Comparison of ENCODE assay signal across 8 cellular contexts in genomic region chr10:5811387-5811821, GRCh38. TPM values are rescaled to one million over a fixed set of nuclear protein-coding genes. Genes with fewer than 3 reads are reported as not detected.
A peak's percentile ranks its signal among the peaks of the same experiment; 100 is the strongest.
DNase-seq lines count a peak whose midpoint lies in the region; ATAC-seq and TF ChIP-seq lines count a peak whose summit lies in the region.

No MANE protein-coding gene starts in this region.

- no peak overlapping the region for H4K8ac ChIP-seq in H9 (replicated peaks; ENCODE audit: insufficient read length, low read depth, low read length)

- H2AK5ac ChIP-seq in H9 (ENCODE audit: insufficient read length, low read length): no peak overlapping the region

- no peaks in the 10 kb centered on the region for H3K27me3 Mint-ChIP-seq in H9 (ENCODE audit: low read depth)
- H3K27me3 Mint-ChIP-seq in activated B cell treated with CpG ODN at 0.5 μM for 24 hours: no peaks in the 10 kb centered on the region

- H3T11ph ChIP-seq in H9 (ENCODE audit: low read length): no peak overlapping the region

- H4K91ac ChIP-seq in H9 (ENCODE audit: insufficient read length, low read depth, low read length): no peak overlapping the region

- peaks cover 4% of the 10 kb centered on the region for H3K23me2 ChIP-seq in H9 (ENCODE audit: insufficient read length, low read depth, low read length, poor library complexity, severe bottlenecking)

- intact Hi-C loops in activated B cell treated with CpG ODN at 0.5 μM for 24 hours (cut with micrococcal nuclease): loop anchor here (5.0 kb wide), 1 partner anchor 364 kb away; no protein-coding TSS in a partner anchor

- H3K4me3 ChIP-seq in hepatocyte (peak overlapping the region; percentile 99), skeletal muscle tissue (ENCODE audit: low read length in 3 of 3) (peak overlapping the region in 2 of 3 donors; percentile 6 to 50)

- ATAC-seq in activated B cell treated with CpG ODN at 0.5 μM for 24 hours (ENCODE audit: low read depth): no peak
- no peak for ATAC-seq in HG03354 (IDR thresholded peaks at IDR 0.05; ENCODE audit: poor library complexity, severe bottlenecking, unreplicated experiment)

- no peaks in the 10 kb centered on the region for H3K9me2 ChIP-seq in hepatocyte (replicated peaks; ENCODE audit: insufficient read depth)

- CTCF ChIA-PET in activated B cell treated with CpG ODN at 0.5 μM for 24 hours (lab: Charles Lee): interaction anchor here (2.5 kb wide), 1 partner anchor 63 kb away, joined by 7 read pairs; no protein-coding TSS in a partner anchor

- H3K14ac ChIP-seq in H9 (ENCODE audit: insufficient read depth, low read length): no peak overlapping the region

- H2BK120ac ChIP-seq in H9 (ENCODE audit: low read depth, low read length, poor library complexity, severe bottlenecking): no peak overlapping the region

- no peak overlapping the region for H3K23ac ChIP-seq in H9 (ENCODE audit: insufficient read length, low read depth, low read length)

- H2BK12ac ChIP-seq in H9 (ENCODE audit: insufficient read length, low read depth, low read length): no peak overlapping the region

- H4K20me1 ChIP-seq in H9 (ENCODE audit: control insufficient read depth, insufficient read depth, insufficient read length) (no peaks in the 10 kb centered on the region), hepatocyte (ENCODE audit: insufficient read depth, poor library complexity, severe bottlenecking) (peaks cover 61% of the 10 kb centered on the region)

- peak; percentile 38 for DNase-seq in AG20443 (ENCODE audit: low spot score)
- DNase-seq in H9: no peak
- DNase-seq in activated B cell treated with CpG ODN at 0.5 μM for 24 hours: no peak
- DNase-seq in hepatocyte (ENCODE audit: low spot score): no peak
- DNase-seq in NCI-H1930 (lab: John Stamatoyannopoulos, UW): no peak
- DNase-seq in NCI-H2081 treated with DMSO at 0.1 percent for 48 hours (lab: John Stamatoyannopoulos, UW): no peak

- H3K56ac ChIP-seq in H9 (ENCODE audit: insufficient read length, low read depth, low read length): no peak overlapping the region

- H3K36me3 Mint-ChIP-seq in H9 (ENCODE audit: insufficient read depth in 1 of 3, low read depth in 3 of 3) (peaks cover 15 to 24% (median 19%) of the 10 kb centered on the region in 3 experiments), activated B cell treated with CpG ODN at 0.5 μM for 24 hours (ENCODE audit: low read depth) (peaks cover 46% of the 10 kb centered on the region)

- POLR2A ChIA-PET in activated B cell treated with CpG ODN at 0.5 μM for 24 hours (lab: Charles Lee): interaction anchor here (0.6 to 12.7 kb wide), 10 partner anchors 11 to 240 kb away, joined by 3 to 173 read pairs (median 8); partner anchors contain the start of genes ANKRD16 and FBH1

- H3K27me3 ChIP-seq in H9 (ENCODE audit: insufficient read depth, low read length) (no peaks in the 10 kb centered on the region), hepatocyte (no peaks in the 10 kb centered on the region), skeletal muscle tissue (ENCODE audit: control insufficient read depth in 3 of 3, insufficient read depth in 3 of 3, low read length in 3 of 3) (no peaks in the 10 kb centered on the region)

- H3K9me3 ChIP-seq in H9 (ENCODE audit: control insufficient read depth, low read depth, low read length) (no peaks in the 10 kb centered on the region), hepatocyte (ENCODE audit: low read depth) (no peaks in the 10 kb centered on the region), skeletal muscle tissue (ENCODE audit: control insufficient read depth in 3 of 3, low read length in 3 of 3) (no peaks in the 10 kb centered on the region)

- H3K4me1 Mint-ChIP-seq in H9 (peaks cover 36 to 39% of the 10 kb centered on the region in 2 experiments), activated B cell treated with CpG ODN at 0.5 μM for 24 hours (peaks cover 83% of the 10 kb centered on the region)

- H3K9ac ChIP-seq in H9 (ENCODE audit: extremely low read depth, insufficient read length, low read length) (peak overlapping the region; percentile 57), skeletal muscle tissue (ENCODE audit: low read depth in 1 of 3, low read length in 3 of 3) (peak overlapping the region; percentile 17 to 98 (median 59))

- H3K4me3 Mint-ChIP-seq in H9 (peak overlapping the region; percentile 74 to 92), activated B cell treated with CpG ODN at 0.5 μM for 24 hours (peak overlapping the region; percentile 91)

- H3K27ac ChIP-seq in H9 (ENCODE audit: insufficient read length, low read depth, low read length) (no peak overlapping the region), hepatocyte (no peak overlapping the region), skeletal muscle tissue (ENCODE audit: low read depth, low read length) (no peak overlapping the region)

- no peak overlapping the region for H2BK20ac ChIP-seq in H9 (ENCODE audit: low read depth, low read length, poor library complexity, severe bottlenecking)

- no peak overlapping the region for H3K4ac ChIP-seq in H9 (ENCODE audit: low read depth, low read length)

- no peaks in the 10 kb centered on the region for H3K36me3 ChIP-seq in hepatocyte (replicated peaks; ENCODE audit: insufficient read depth, low read depth)
- H3K36me3 ChIP-seq in skeletal muscle tissue (ENCODE audit: control insufficient read depth in 3 of 3, insufficient read depth in 3 of 3, low read length in 3 of 3): peaks cover 0 to 2% (median 0%) of the 10 kb centered on the region in 3 donors

- no peak overlapping the region for H2BK15ac ChIP-seq in H9 (ENCODE audit: low read depth, low read length)

- no peak overlapping the region for H2BK5ac ChIP-seq in H9 (ENCODE audit: insufficient read length, low read length)

- no peak overlapping the region for H4K5ac ChIP-seq in H9 (ENCODE audit: insufficient read length, low read depth, low read length)

- H2AFZ ChIP-seq in H9 (ENCODE audit: low read length) (no peak overlapping the region), hepatocyte (no peak overlapping the region)

- WGBS in H9 (ENCODE audit: extremely low coverage, insufficient read length, low lambda C conversion rate): no CpG with 5 or more reads among the region's 6 CpGs
- WGBS in hepatocyte (ENCODE audit: low lambda C conversion rate, missing lambda C conversion rate): under 1% methylated on average over 6 of the region's 6 CpGs

- peak overlapping the region in 1 of 3 experiments; percentile 40; a peak in 1 of 7 replicates for H3K27ac Mint-ChIP-seq in H9
- H3K27ac Mint-ChIP-seq in activated B cell treated with CpG ODN at 0.5 μM for 24 hours: peak overlapping the region; percentile 87

- no peaks in the 10 kb centered on the region for H3K79me1 ChIP-seq in H9 (ENCODE audit: insufficient read depth, low read depth, low read length, poor library complexity, severe bottlenecking)

- H3K4me1 ChIP-seq in H9 (ENCODE audit: insufficient read depth, low read length): no peaks in the 10 kb centered on the region
- peaks cover 41% of the 10 kb centered on the region for H3K4me1 ChIP-seq in hepatocyte (ENCODE audit: insufficient read depth)
- peaks cover 20 to 38% (median 28%) of the 10 kb centered on the region in 3 donors for H3K4me1 ChIP-seq in skeletal muscle tissue (ENCODE audit: control insufficient read depth in 3 of 3, insufficient read depth in 3 of 3, low read length in 3 of 3)

- peak overlapping the region; percentile 75 for H3K4me2 ChIP-seq in H9 (ENCODE audit: insufficient read depth, insufficient read length, low read length)
- H3K4me2 ChIP-seq in hepatocyte: peak overlapping the region; percentile 74

- H3K9me3 Mint-ChIP-seq in H9 (no peaks in the 10 kb centered on the region; a peak in 2 of 5 replicates), activated B cell treated with CpG ODN at 0.5 μM for 24 hours (no peaks in the 10 kb centered on the region)

- no peak for TF ChIP-seq CTCF in H9 (conservative IDR thresholded peaks at IDR 0.05)
- no peak for TF ChIP-seq CTCF in activated B cell treated with CpG ODN at 0.5 μM for 24 hours (IDR thresholded peaks at IDR 0.05)
- TF ChIP-seq CTCF in hepatocyte (IDR thresholded peaks at IDR 0.05; ENCODE audit: poor library complexity): no peak

- H3K79me2 ChIP-seq in H9 (ENCODE audit: insufficient read depth, low read length): peaks cover 53% of the 10 kb centered on the region
- H3K79me2 ChIP-seq in hepatocyte: peaks cover 75% of the 10 kb centered on the region

- no peak overlapping the region for H3K18ac ChIP-seq in H9 (ENCODE audit: insufficient read length, low read depth, low read length)

RNA-seq across cellular contexts. Expression of gene GDI2, which starts 1.8 kb away (rescaled TPM):
- total RNA-seq in H9 (2021) (351 and 355 TPM in 2 replicates), activated B cell treated with CpG ODN at 0.5 μM for 24 hours (289 and 301 TPM in 2 replicates), hepatocyte (361 and 362 TPM in 2 replicates), skeletal muscle tissue (483 TPM)
- 132 and 149 TPM in 2 replicates for polyA plus RNA-seq in hepatocyte
